ENCODE assay signal across 15 cellular contexts in genomic region chr2:156800065-156800556, GRCh38.
DNase-seq lines count a peak whose midpoint lies in the region; ATAC-seq and TF ChIP-seq lines count a peak whose summit lies in the region.
"Had no signal": no experiment of that assay in that cellular context is flagged by ENCODE, and none has a peak within 500 bp of the region (broad histone marks: within the 10 kb centered on the region; RNA-seq: fewer than 3 reads in every experiment).

No MANE protein-coding gene starts in this region.

- TF ChIP-seq CTCF in OCI-LY7 (conservative IDR thresholded peaks at IDR 0.05; ENCODE audit: low read length) = no peak

- in situ Hi-C loops in GM23248 (cut with MboI) = no loop called here

- no peaks in the 10 kb centered on the region for H3F3A ChIP-seq in GM23248 (ENCODE audit: insufficient read depth)

- no peaks in the 10 kb centered on the region for H3K79me2 ChIP-seq in GM23248 (ENCODE audit: insufficient read depth)
- H3K79me2 ChIP-seq in OCI-LY7 (ENCODE audit: insufficient read depth, low read depth, low read length) = no peaks in the 10 kb centered on the region

- H4K20me1 ChIP-seq in GM23248 (ENCODE audit: insufficient read depth) (no peaks in the 10 kb centered on the region), OCI-LY7 (ENCODE audit: insufficient read depth, low read length) (no peaks in the 10 kb centered on the region)

- no TSS peak for BruUV-seq in OCI-LY7 (replicated peaks; lab: Mats Ljungman, UMichigan)

- CTCF ChIA-PET in OCI-LY7 (lab: Charles Lee; ENCODE audit: unreplicated experiment) = no interaction called here

- H3K9ac ChIP-seq in GM23248 = no peak overlapping the region

- no peaks in the 10 kb centered on the region for H3K27me3 ChIP-seq in GM23248 (replicated peaks; ENCODE audit: insufficient read depth)
- H3K27me3 ChIP-seq: SJCRH30 had no signal

- 52 to 55% methylated on average over 3 of the region's 3 CpGs for WGBS in GM23248 (ENCODE audit: low coverage in 1 of 2, low lambda C conversion rate in 2 of 2, missing lambda C conversion rate in 2 of 2), 2 experiments

- no peak overlapping the region for H3K27ac ChIP-seq in GM23248
- H3K27ac ChIP-seq in OCI-LY7 (ENCODE audit: low read depth, low read length, poor library complexity, severe bottlenecking) = no peak overlapping the region
- H3K27ac ChIP-seq: SJCRH30 had no signal

- peak overlapping the region; percentile 33; the same call in 1 of the 2 replicates for H2AFZ ChIP-seq in GM23248
- no peak overlapping the region for H2AFZ ChIP-seq in OCI-LY7 (ENCODE audit: low read length)

- H3K4me1 ChIP-seq in GM23248 (ENCODE audit: insufficient read depth) (no peaks in the 10 kb centered on the region), OCI-LY7 (ENCODE audit: insufficient read depth, low read length, poor library complexity, severe bottlenecking) (no peaks in the 10 kb centered on the region)
- H3K4me1 ChIP-seq: SJCRH30 had no signal

- ATAC-seq in HG03135 (IDR thresholded peaks at IDR 0.05; ENCODE audit: unreplicated experiment) = no peak
- ATAC-seq: activated naive CD8-positive, alpha-beta T cell treated with anti-CD3 and anti-CD28 coated beads, Interleukin-2, amount 50 U/mL, for 24 hours; right cardiac atrium had no signal

- H3K4me2 ChIP-seq in GM23248 (ENCODE audit: unreplicated experiment) (peak overlapping the region; percentile 28), OCI-LY7 (ENCODE audit: low read length) (no peak overlapping the region)

- intact Hi-C loops in OCI-LY7 (cut with micrococcal nuclease; ENCODE audit: unreplicated experiment) = no loop called here

- H3K36me3 ChIP-seq in GM23248 (ENCODE audit: low read depth) = no peaks in the 10 kb centered on the region
- H3K36me3 ChIP-seq in OCI-LY7 (ENCODE audit: insufficient read depth, low read length) = no peaks in the 10 kb centered on the region
- H3K36me3 ChIP-seq: SJCRH30 had no signal

- H3K4me3 ChIP-seq in GM23248 (no peak overlapping the region), OCI-LY7 (ENCODE audit: low read depth, low read length, poor library complexity, severe bottlenecking) (no peak overlapping the region)
- H3K4me3 ChIP-seq: SJCRH30 had no signal

- H3K9me2 ChIP-seq in GM23248 (ENCODE audit: insufficient read depth) = no peaks in the 10 kb centered on the region
- H3K9me2 ChIP-seq in OCI-LY7 (ENCODE audit: insufficient read depth, low read length) = no peaks in the 10 kb centered on the region

- DNase-seq in DMS153 treated with DMSO at 0.1 percent for 48 hours (lab: John Stamatoyannopoulos, UW; ENCODE audit: unreplicated experiment) (peak; percentile 31), GM23248 (no peak), NCI-H345 treated with DMSO at 0.1 percent for 48 hours (lab: John Stamatoyannopoulos, UW; ENCODE audit: unreplicated experiment) (peak; percentile 20), iPS DF 19.7 (ENCODE audit: low read depth, low spot score) (peak; percentile 35), H4 (ENCODE audit: low spot score) (no peak), RKO (ENCODE audit: low spot score) (no peak), OCI-LY7 (ENCODE audit: low spot score) (no peak)
- DNase-seq: activated naive CD8-positive, alpha-beta T cell treated with anti-CD3 and anti-CD28 coated beads, Interleukin-2, amount 50 U/mL, for 24 hours; AML-193; islet precursor cell; Karpas-422; NCI-H510A; right cardiac atrium; SJCRH30 had no signal

- POLR2A ChIA-PET in OCI-LY7 (lab: Charles Lee) = interaction anchor here (1.0 to 1.4 kb wide), 2 partner anchors 27 to 381 kb away, joined by 3 to 4 read pairs; no protein-coding TSS in a partner anchor

- H3K9me3 ChIP-seq in GM23248 (ENCODE audit: low read depth) (no peaks in the 10 kb centered on the region), OCI-LY7 (ENCODE audit: low read length) (no peaks in the 10 kb centered on the region)
- H3K9me3 ChIP-seq: SJCRH30 had no signal

Comparison
In these comparisons a context has a peak if more than half of its experiments do, and no peak if none do; other contexts are left out.
1. DNase-seq: peak in DMS153 treated with DMSO at 0.1 percent for 48 hours (single experiment), NCI-H345 treated with DMSO at 0.1 percent for 48 hours (single experiment) and iPS DF 19.7 (single experiment); none in GM23248 (single experiment), H4 (single experiment), RKO (single experiment) and OCI-LY7 (single experiment).